In genomic region chr1:2234762-2235113, GRCh38 we compare ENCODE assay signal across 9 cellular contexts. TPM values are rescaled to one million over a fixed set of nuclear protein-coding genes. Genes with fewer than 3 reads are reported as not detected.
DNase-seq lines count a peak whose midpoint lies in the region; ATAC-seq, FAIRE-seq and TF ChIP-seq lines count a peak whose summit lies in the region.
"Had no signal": no experiment of that assay in that cellular context is flagged by ENCODE, and none has a peak within 500 bp of the region (broad histone marks: within the 10 kb centered on the region; RNA-seq: fewer than 3 reads in every experiment).

No MANE protein-coding gene starts in this region.

- TF ChIP-seq POLR2A in transverse colon (IDR thresholded peaks at IDR 0.05) = no peak

- no peaks in the 10 kb centered on the region for H3K27me3 ChIP-seq in transverse colon

- H3K36me3 ChIP-seq in mucosa of descending colon (ENCODE audit: low read depth) = no peaks in the 10 kb centered on the region
- H3K36me3 ChIP-seq in transverse colon = no peaks in the 10 kb centered on the region

- H3K4me3 ChIP-seq in mucosa of descending colon = no peak overlapping the region
- H3K4me3 ChIP-seq in transverse colon = peak overlapping the region in 2 of 4 donors; percentile 12 to 54

- peak overlapping the region; percentile 92 for H3K27ac ChIP-seq in caudate nucleus (ENCODE audit: low read depth, low read length)
- H3K27ac ChIP-seq in transverse colon = peak overlapping the region; percentile 82 to 90 (median 85)

- peaks cover 91% of the 10 kb centered on the region for H3K4me1 ChIP-seq in mucosa of descending colon (ENCODE audit: low read depth)
- H3K4me1 ChIP-seq in transverse colon = peaks cover 54 to 100% (median 94%) of the 10 kb centered on the region in 4 donors

- H3K9me3 ChIP-seq in mucosa of descending colon = no peaks in the 10 kb centered on the region
- no peaks in the 10 kb centered on the region for H3K9me3 ChIP-seq in transverse colon

- FAIRE-seq in RCC 7860 (lab: Jason Lieb, UNC) = no peak
- FAIRE-seq: frontal cortex had no signal

- in situ Hi-C loops in transverse colon (cut with MboI; ENCODE audit: low pct_ligation_motif_present in 1 of 4, low pct_unique_long_range_greater_than_20kb in 1 of 4, low sequenced_read_pairs in 3 of 4) = no loop called here

- no peak for TF ChIP-seq CTCF in mucosa of descending colon (IDR thresholded peaks at IDR 0.05)
- TF ChIP-seq CTCF in transverse colon (IDR thresholded peaks at IDR 0.05) = no peak

- TF ChIP-seq EP300 in transverse colon (IDR thresholded peaks at IDR 0.05; ENCODE audit: low read depth) = no peak

- H3K4me3 Mint-ChIP-seq in activated T-cell treated with anti-CD3 and anti-CD28 coated beads, Interleukin-2, amount 50 U/mL, for 4 hours = peak overlapping the region; percentile 80

- 21 to 49% methylated on average over 2 to 4 of the region's 4 CpGs for WGBS in transverse colon (ENCODE audit: low coverage in 1 of 2), 2 donors

- intact Hi-C loops in mucosa of descending colon (cut with DNase I, micrococcal nuclease) = no loop called here
- intact Hi-C loops in transverse colon (cut with DNase I; ENCODE audit: low total_unique reads) = loop anchor here (5.0 kb wide), 2 partner anchors 43 to 78 kb away; no protein-coding TSS in a partner anchor

- H3K27me3 Mint-ChIP-seq in activated T-cell treated with anti-CD3 and anti-CD28 coated beads, Interleukin-2, amount 50 U/mL, for 4 hours (ENCODE audit: low read depth) = no peaks in the 10 kb centered on the region

- peaks cover 4% of the 10 kb centered on the region for H3K36me3 Mint-ChIP-seq in activated T-cell treated with anti-CD3 and anti-CD28 coated beads, Interleukin-2, amount 50 U/mL, for 4 hours (ENCODE audit: insufficient read depth)

- ATAC-seq in activated T-cell treated with anti-CD3 and anti-CD28 coated beads, Interleukin-2, amount 50 U/mL, for 4 hours = no peak
- ATAC-seq in mucosa of descending colon = peak; percentile 15
- ATAC-seq in HG03159 (IDR thresholded peaks at IDR 0.05; ENCODE audit: unreplicated experiment) = no peak

- no peak for DNase-seq in activated T-cell treated with anti-CD3 and anti-CD28 coated beads, Interleukin-2, amount 50 U/mL, for 4 hours
- no peak for DNase-seq in activated T-cell treated with anti-CD3 and anti-CD28 coated beads, Interleukin-2, amount 50 U/mL, for 1 hour
- DNase-seq in caudate nucleus (lab: John Stamatoyannopoulos, UW) = no peak
- peak in 2 of 3 donors; percentile 47 to 77 for DNase-seq in mucosa of descending colon
- DNase-seq in transverse colon = no peak
- no peak for DNase-seq in GM19238 (ENCODE audit: insufficient read length, low spot score)
- DNase-seq in RCC 7860 (ENCODE audit: low spot score) = no peak

- H3K4me1 Mint-ChIP-seq in activated T-cell treated with anti-CD3 and anti-CD28 coated beads, Interleukin-2, amount 50 U/mL, for 4 hours (ENCODE audit: low read depth) = peaks cover 79% of the 10 kb centered on the region

- H3K9me3 Mint-ChIP-seq in activated T-cell treated with anti-CD3 and anti-CD28 coated beads, Interleukin-2, amount 50 U/mL, for 4 hours = no peaks in the 10 kb centered on the region

RNA-seq across cellular contexts. Expression of gene SKI, which starts 6.6 kb away (rescaled TPM):
- 10 to 100 TPM; 43.8 to 45.2 (median 44.7) TPM for total RNA-seq in activated T-cell treated with anti-CD3 and anti-CD28 coated beads, Interleukin-2, amount 50 U/mL, for 4 hours
- 10 to 100 TPM; 26.8 to 86.6 (median 29.0) TPM for total RNA-seq in mucosa of descending colon
- total RNA-seq in transverse colon = 10 to 100 TPM; 24.4 to 52.4 (median 32.2) TPM

RNA-seq across cellular contexts. Expression of gene FAAP20, which starts 40.2 kb away (rescaled TPM):
- 10 to 100 TPM; 67.8 to 82.3 (median 69.9) TPM for total RNA-seq in activated T-cell treated with anti-CD3 and anti-CD28 coated beads, Interleukin-2, amount 50 U/mL, for 4 hours
- total RNA-seq in mucosa of descending colon = 10 to 100 TPM; 23.4 to 42.6 (median 32.0) TPM
- total RNA-seq in transverse colon = 10 to 100 TPM; 19.4 to 84.5 (median 34.9) TPM

Comparison
In these comparisons a context has a peak if more than half of its experiments do, and no peak if none do; other contexts are left out.
1. DNase-seq: peak in mucosa of descending colon (2 of 3); none in activated T-cell treated with anti-CD3 and anti-CD28 coated beads, Interleukin-2, amount 50 U/mL, for 4 hours (single experiment), activated T-cell treated with anti-CD3 and anti-CD28 coated beads, Interleukin-2, amount 50 U/mL, for 1 hour (single experiment), caudate nucleus (0 of 61), transverse colon (single experiment), GM19238 (single experiment) and RCC 7860 (single experiment).